ENCODE assay signal across 8 cellular contexts in genomic region chr3:138417559-138417982, GRCh38. TPM values are rescaled to one million over a fixed set of nuclear protein-coding genes. Genes with fewer than 3 reads are reported as not detected.
DNase-seq lines count a peak whose midpoint lies in the region; ATAC-seq lines count a peak whose summit lies in the region.

No MANE protein-coding gene starts in this region.

- ATAC-seq in GM18870 (IDR thresholded peaks at IDR 0.05; ENCODE audit: unreplicated experiment), result peak; percentile 57
- peak; percentile 77 for ATAC-seq in HG03196 (IDR thresholded peaks at IDR 0.05; ENCODE audit: unreplicated experiment)
- peak; percentile 99 for ATAC-seq in left lobe of liver

- peak; percentile 87 for DNase-seq in AG08396 (ENCODE audit: low spot score)
- peak; percentile 60 for DNase-seq in NCI-H446 treated with DMSO at 0.1 percent for 48 hours (lab: John Stamatoyannopoulos, UW)
- peak; percentile 32 for DNase-seq in activated CD4-positive, alpha-beta T cell treated with anti-CD3 and anti-CD28 coated beads for 1 hour
- peak; percentile 86 for DNase-seq in cerebellum (ENCODE audit: low spot score)
- peak; percentile 80 for DNase-seq in left lobe of liver (ENCODE audit: low spot score)
- peak; percentile 57 for DNase-seq in stimulated activated CD4-positive, alpha-beta T cell treated with anti-CD3 and anti-CD28 coated beads, Interleukin-4, amount 100 ng/mL, for 1 hour

RNA-seq across cellular contexts. Expression of gene ESYT3, which starts 16.8 kb away (rescaled TPM):
- total RNA-seq in cerebellum, result 10.0 TPM
- 0.20 TPM for total RNA-seq in left lobe of liver

Comparison
In these comparisons a context has a peak if more than half of its experiments do, and no peak if none do; other contexts are left out.
1. Peak in every context shown above with its lines: DNase-seq and ATAC-seq.
2. DNase-seq: peak in every context shown above with its lines; median percentile 87 in AG08396; 86 in cerebellum; 80 in left lobe of liver; 60 in NCI-H446 treated with DMSO at 0.1 percent for 48 hours; 57 in stimulated activated CD4-positive, alpha-beta T cell treated with anti-CD3 and anti-CD28 coated beads, Interleukin-4, amount 100 ng/mL, for 1 hour; 32 in activated CD4-positive, alpha-beta T cell treated with anti-CD3 and anti-CD28 coated beads for 1 hour.